ENCODE assay signal across 27 cellular contexts in the genomic region with DNA sequence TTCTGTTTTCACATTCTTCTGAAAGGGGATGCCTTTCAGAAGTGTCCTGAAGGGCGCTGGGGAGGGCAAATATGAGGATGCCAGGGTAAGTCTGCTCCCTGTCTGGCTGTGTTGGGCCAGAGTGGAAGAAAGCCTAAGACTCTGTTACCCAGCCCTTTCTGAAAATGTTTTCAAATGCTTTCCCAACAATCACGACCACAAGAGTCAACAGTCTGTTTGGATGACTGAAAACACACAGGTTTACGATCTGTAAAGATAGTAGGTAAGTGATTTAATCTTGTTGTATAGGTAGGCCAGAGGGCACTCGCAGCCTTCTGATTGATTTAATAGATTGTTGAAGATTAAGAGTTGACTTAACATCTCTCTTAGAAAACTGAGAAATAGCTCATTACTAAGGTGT. TPM values are rescaled to one million over a fixed set of nuclear protein-coding genes. Genes with fewer than 3 reads are reported as not detected.
DNase-seq lines count a peak whose midpoint lies in the region; ATAC-seq and TF ChIP-seq lines count a peak whose summit lies in the region.
"Had no signal": no experiment of that assay in that cellular context is flagged by ENCODE, and none has a peak within 500 bp of the region (broad histone marks: within the 10 kb centered on the region; RNA-seq: fewer than 3 reads in every experiment).

No MANE protein-coding gene starts in this region.

- H3K27me3 Mint-ChIP-seq in activated T-cell treated with anti-CD3 and anti-CD28 coated beads, Interleukin-2, amount 50 U/mL, for 72 hours (ENCODE audit: low read depth) = no peaks in the 10 kb centered on the region

- in situ Hi-C loops in ACHN (cut with HindIII; ENCODE audit: low pct_ligation_motif_present, low pct_unique_long_range_greater_than_20kb, low sequenced_read_pairs) = no loop called here

- no peaks in the 10 kb centered on the region for H3K9me3 Mint-ChIP-seq in activated T-cell treated with anti-CD3 and anti-CD28 coated beads, Interleukin-2, amount 50 U/mL, for 72 hours

- H3K4me1 Mint-ChIP-seq in activated T-cell treated with anti-CD3 and anti-CD28 coated beads, Interleukin-2, amount 50 U/mL, for 72 hours (ENCODE audit: low read depth) = peaks cover 78% of the 10 kb centered on the region

- TF ChIP-seq CTCF in fibroblast of villous mesenchyme (IDR thresholded peaks at IDR 0.05; ENCODE audit: insufficient read depth, low read depth, low read length) = no peak

- H3K4me3 Mint-ChIP-seq in activated T-cell treated with anti-CD3 and anti-CD28 coated beads, Interleukin-2, amount 50 U/mL, for 72 hours = peak overlapping the region in 1 of 2 donors; percentile 41

- peak overlapping the region; percentile 56 for H3K27ac Mint-ChIP-seq in activated T-cell treated with anti-CD3 and anti-CD28 coated beads, Interleukin-2, amount 50 U/mL, for 72 hours

- DNase-seq in activated T-cell treated with anti-CD3 and anti-CD28 coated beads, Interleukin-2, amount 50 U/mL, for 72 hours = no peak
- DNase-seq in activated T-cell treated with anti-CD3 and anti-CD28 coated beads, Interleukin-2, amount 50 U/mL, for 48 hours = no peak
- peak; percentile 42 for DNase-seq in LoVo (ENCODE audit: low spot score)
- DNase-seq in fibroblast of villous mesenchyme (ENCODE audit: low read depth) = peak; percentile 20
- peak; percentile 45 for DNase-seq in renal cortical epithelial cell (ENCODE audit: low read depth)
- no peak for DNase-seq in ACHN
- DNase-seq in OCI-M2 (lab: John Stamatoyannopoulos, UW; ENCODE audit: unreplicated experiment) = no peak
- DNase-seq: activated CD8-positive, alpha-beta memory T cell treated with anti-CD3 and anti-CD28 coated beads, Interleukin-2, amount 50 U/mL, for 48 hours; activated effector memory CD4-positive, alpha-beta T cell treated with anti-CD3 and anti-CD28 coated beads, Interleukin-2, amount 50 U/mL, for 16 hours; amniotic stem cell; caudate nucleus; COR-L47; NCI-H1048; NCI-H446; retina; RPMI8226; stimulated activated CD4-positive, alpha-beta T cell treated with anti-CD3 and anti-CD28 coated beads, Interleukin-12 subunit alpha, Interleukin-12 subunit beta, amount 100 ng/mL, for 4 hours; stimulated activated CD4-positive, alpha-beta T cell treated with anti-CD3 and anti-CD28 coated beads, Interleukin-4, amount 100 ng/mL, for 4 hours had no signal

- ATAC-seq in activated T-cell treated with anti-CD3 and anti-CD28 coated beads, Interleukin-2, amount 50 U/mL, for 72 hours (replicated peaks in 1 of 2) = no peak
- ATAC-seq in GM21528 (IDR thresholded peaks at IDR 0.05; ENCODE audit: low FRiP score, unreplicated experiment) = no peak
- ATAC-seq: A549, SK-N-SH treated with all-trans-retinoic acid at 6 μM for 48 hours had no signal

- H3K4me3 ChIP-seq in fibroblast of villous mesenchyme (ENCODE audit: low read depth, low read length) = no peak overlapping the region
- H3K4me3 ChIP-seq: A549 had no signal

- H3K36me3 Mint-ChIP-seq in activated T-cell treated with anti-CD3 and anti-CD28 coated beads, Interleukin-2, amount 50 U/mL, for 72 hours (ENCODE audit: insufficient read depth in 2 of 2) = peaks cover 9 to 15% of the 10 kb centered on the region in 2 donors

RNA-seq across cellular contexts. Expression of a gene that starts 13.2 kb away (rescaled TPM):
- total RNA-seq in activated T-cell treated with anti-CD3 and anti-CD28 coated beads, Interleukin-2, amount 50 U/mL, for 72 hours = 10 to 100 TPM; 61.3 to 77.6 TPM
- 50.9 and 54.4 TPM in 2 replicates for total RNA-seq in fibroblast of villous mesenchyme
- total RNA-seq in renal cortical epithelial cell = 74.7 and 90.7 TPM in 2 replicates

RNA-seq across cellular contexts. Expression of a gene that starts 43.7 kb away (rescaled TPM):
- not detected for total RNA-seq in activated T-cell treated with anti-CD3 and anti-CD28 coated beads, Interleukin-2, amount 50 U/mL, for 72 hours
- total RNA-seq in fibroblast of villous mesenchyme (not detected in 2 replicates), renal cortical epithelial cell (not detected in 2 replicates)
- total RNA-seq: Daoy; dermis microvascular lymphatic vessel endothelial cell; endothelial cell of umbilical vein; liver; mononuclear cell; T-helper 2 cell treated with Interferon-gamma antibody and Interleukin-4, amounts not matched to agents 100 ng/mL and 5 ng/mL, for 36 hours had no signal

RNA-seq across cellular contexts. Expression of a gene that starts 59.4 kb away (rescaled TPM):
- 10 to 100 TPM; 40.3 to 49.1 TPM for total RNA-seq in activated T-cell treated with anti-CD3 and anti-CD28 coated beads, Interleukin-2, amount 50 U/mL, for 72 hours
- total RNA-seq in fibroblast of villous mesenchyme (24.2 and 26.8 TPM in 2 replicates), renal cortical epithelial cell (59.2 and 77.8 TPM in 2 replicates)

Comparison
In these comparisons a context has a peak if more than half of its experiments do, and no peak if none do; other contexts are left out.
1. DNase-seq: peak in LoVo (single experiment), fibroblast of villous mesenchyme (single experiment) and renal cortical epithelial cell (single experiment); none in activated T-cell treated with anti-CD3 and anti-CD28 coated beads, Interleukin-2, amount 50 U/mL, for 72 hours (0 of 2), activated T-cell treated with anti-CD3 and anti-CD28 coated beads, Interleukin-2, amount 50 U/mL, for 48 hours (0 of 2), ACHN (single experiment) and OCI-M2 (single experiment).